In the genomic region with DNA sequence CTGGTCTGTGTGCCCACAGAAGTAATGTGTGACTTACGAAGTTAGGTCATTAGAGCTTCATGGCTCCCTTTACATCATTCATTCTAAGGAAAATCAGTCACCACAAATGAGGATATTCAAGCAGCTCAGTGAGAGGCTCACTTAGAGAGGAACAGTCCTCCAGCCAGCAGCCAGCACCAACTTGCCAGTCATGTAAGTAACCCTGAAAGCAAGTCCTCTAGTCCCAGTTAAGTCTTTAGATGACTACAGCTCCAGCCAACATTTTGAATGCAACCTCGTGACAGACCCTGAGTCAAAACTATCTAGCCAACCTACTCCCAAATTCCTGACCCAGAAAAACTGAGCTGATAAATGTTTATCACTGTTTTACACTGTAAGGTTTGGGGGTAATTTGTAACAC, we compare ENCODE assay signal across 19 cellular contexts.
DNase-seq lines count a peak whose midpoint lies in the region; ATAC-seq and TF ChIP-seq lines count a peak whose summit lies in the region.
"Had no signal": no experiment of that assay in that cellular context is flagged by ENCODE, and none has a peak within 500 bp of the region (broad histone marks: within the 10 kb centered on the region; RNA-seq: fewer than 3 reads in every experiment).

No MANE protein-coding gene starts in this region.

- DNase-seq in activated CD8-positive, alpha-beta T cell treated with anti-CD3 and anti-CD28 coated beads for 36 hours: peak; percentile 20
- DNase-seq in activated CD8-positive, alpha-beta T cell treated with anti-CD3 and anti-CD28 coated beads, Interleukin-2, amount 10 ng/mL, durations not matched to agents 7 days and 5 days: no peak
- DNase-seq in GM23248: peak; percentile 8
- no peak for DNase-seq in activated T-helper 2 cell treated with anti-CD3 and anti-CD28 coated beads, Interferon-gamma antibody, Interleukin-2, Interleukin-4, amounts not matched to agents 10 μg/mL and 5 μg/mL and 100 μg/mL, durations not matched to agents 14 hours and 24 hours and 36 hours (ENCODE audit: low spot score)
- DNase-seq in neural crest cell (ENCODE audit: low read depth, low spot score): no peak
- DNase-seq in COLO829 (ENCODE audit: low spot score): no peak
- DNase-seq in dedifferentiated amniotic fluid mesenchymal stem cell (ENCODE audit: extremely low spot score): no peak
- DNase-seq in T1000 (lab: John Stamatoyannopoulos, UW): no peak
- DNase-seq: ACHN; activated naive CD4-positive, alpha-beta T cell treated with Interleukin-2 at 50 U/mL for 16 hours; brain microvascular endothelial cell; dermis blood vessel endothelial cell; esophagus squamous epithelium; Karpas-422; kidney glomerular epithelial cell; NCI-H1436 treated with DMSO at 0.1 percent for 48 hours; NCI-H446 treated with DMSO at 0.1 percent for 48 hours; SJCRH30; stimulated activated naive CD4-positive, alpha-beta T cell had no signal

- no peaks in the 10 kb centered on the region for H3F3A ChIP-seq in GM23248 (ENCODE audit: insufficient read depth)

- H3K4me1 Mint-ChIP-seq in activated CD8-positive, alpha-beta T cell treated with anti-CD3 and anti-CD28 coated beads for 36 hours (ENCODE audit: low read depth): peaks cover 58% of the 10 kb centered on the region
- H3K4me1 Mint-ChIP-seq in activated CD8-positive, alpha-beta T cell treated with anti-CD3 and anti-CD28 coated beads, Interleukin-2, amount 10 ng/mL, durations not matched to agents 7 days and 5 days (ENCODE audit: low read depth): peaks cover 11% of the 10 kb centered on the region
- H3K4me1 Mint-ChIP-seq in activated T-helper 2 cell treated with anti-CD3 and anti-CD28 coated beads, Interferon-gamma antibody, Interleukin-2, Interleukin-4, amounts not matched to agents 10 μg/mL and 5 μg/mL and 100 μg/mL, durations not matched to agents 14 hours and 24 hours and 36 hours (ENCODE audit: low read depth): peaks cover 31% of the 10 kb centered on the region
- peaks cover 16% of the 10 kb centered on the region for H3K4me1 Mint-ChIP-seq in neural crest cell

- H3K27me3 Mint-ChIP-seq in activated CD8-positive, alpha-beta T cell treated with anti-CD3 and anti-CD28 coated beads for 36 hours: no peaks in the 10 kb centered on the region
- H3K27me3 Mint-ChIP-seq in activated CD8-positive, alpha-beta T cell treated with anti-CD3 and anti-CD28 coated beads, Interleukin-2, amount 10 ng/mL, durations not matched to agents 7 days and 5 days (ENCODE audit: low read depth): no peaks in the 10 kb centered on the region
- no peaks in the 10 kb centered on the region for H3K27me3 Mint-ChIP-seq in activated T-helper 2 cell treated with anti-CD3 and anti-CD28 coated beads, Interferon-gamma antibody, Interleukin-2, Interleukin-4, amounts not matched to agents 10 μg/mL and 5 μg/mL and 100 μg/mL, durations not matched to agents 14 hours and 24 hours and 36 hours (ENCODE audit: low read depth)
- no peaks in the 10 kb centered on the region for H3K27me3 Mint-ChIP-seq in neural crest cell (ENCODE audit: low read depth)

- no peak overlapping the region for H3K4me3 ChIP-seq in GM23248
- H3K4me3 ChIP-seq: esophagus squamous epithelium, SJCRH30 had no signal

- CTCF ChIA-PET in activated CD8-positive, alpha-beta T cell treated with anti-CD3 and anti-CD28 coated beads for 36 hours (lab: Charles Lee): interaction anchor here (0.6 to 1.7 kb wide), 4 partner anchors 13 to 38 kb away, joined by 3 to 5 read pairs (median 4); no protein-coding TSS in a partner anchor
- CTCF ChIA-PET in activated CD8-positive, alpha-beta T cell treated with anti-CD3 and anti-CD28 coated beads, Interleukin-2, amount 10 ng/mL, durations not matched to agents 7 days and 5 days (lab: Charles Lee): interaction anchor here (1.2 to 1.3 kb wide), 2 partner anchors 17 to 28 kb away, joined by 3 to 5 read pairs; no protein-coding TSS in a partner anchor

- H3K9me3 ChIP-seq in GM23248 (ENCODE audit: low read depth): no peaks in the 10 kb centered on the region
- H3K9me3 ChIP-seq: esophagus squamous epithelium, SJCRH30 had no signal

- H4K20me1 ChIP-seq in GM23248 (ENCODE audit: insufficient read depth): no peaks in the 10 kb centered on the region

- H3K27ac Mint-ChIP-seq in activated CD8-positive, alpha-beta T cell treated with anti-CD3 and anti-CD28 coated beads for 36 hours: peak overlapping the region; percentile 29
- no peak overlapping the region for H3K27ac Mint-ChIP-seq in activated CD8-positive, alpha-beta T cell treated with anti-CD3 and anti-CD28 coated beads, Interleukin-2, amount 10 ng/mL, durations not matched to agents 7 days and 5 days
- H3K27ac Mint-ChIP-seq in activated T-helper 2 cell treated with anti-CD3 and anti-CD28 coated beads, Interferon-gamma antibody, Interleukin-2, Interleukin-4, amounts not matched to agents 10 μg/mL and 5 μg/mL and 100 μg/mL, durations not matched to agents 14 hours and 24 hours and 36 hours: peak overlapping the region; percentile 9
- H3K27ac Mint-ChIP-seq in neural crest cell (ENCODE audit: unreplicated experiment): peak overlapping the region; percentile 24

- H3K36me3 Mint-ChIP-seq in activated CD8-positive, alpha-beta T cell treated with anti-CD3 and anti-CD28 coated beads for 36 hours (ENCODE audit: low read depth): peaks cover 3% of the 10 kb centered on the region
- H3K36me3 Mint-ChIP-seq in activated CD8-positive, alpha-beta T cell treated with anti-CD3 and anti-CD28 coated beads, Interleukin-2, amount 10 ng/mL, durations not matched to agents 7 days and 5 days (ENCODE audit: low read depth): peaks cover 3% of the 10 kb centered on the region
- peaks cover 4% of the 10 kb centered on the region for H3K36me3 Mint-ChIP-seq in activated T-helper 2 cell treated with anti-CD3 and anti-CD28 coated beads, Interferon-gamma antibody, Interleukin-2, Interleukin-4, amounts not matched to agents 10 μg/mL and 5 μg/mL and 100 μg/mL, durations not matched to agents 14 hours and 24 hours and 36 hours (ENCODE audit: low read depth)
- peaks cover 3% of the 10 kb centered on the region for H3K36me3 Mint-ChIP-seq in neural crest cell (ENCODE audit: low read depth)

- H3K4me1 ChIP-seq in GM23248 (ENCODE audit: insufficient read depth): no peaks in the 10 kb centered on the region
- H3K4me1 ChIP-seq: SJCRH30 had no signal

- TF ChIP-seq CTCF in activated CD8-positive, alpha-beta T cell treated with anti-CD3 and anti-CD28 coated beads for 36 hours (IDR thresholded peaks at IDR 0.05): no peak
- TF ChIP-seq CTCF in neural crest cell (conservative IDR thresholded peaks at IDR 0.05): no peak

- no peaks in the 10 kb centered on the region for H3K36me3 ChIP-seq in GM23248 (ENCODE audit: low read depth)
- H3K36me3 ChIP-seq: brain microvascular endothelial cell, esophagus squamous epithelium, SJCRH30 had no signal

- WGBS in GM23248 (ENCODE audit: low coverage in 1 of 2, low lambda C conversion rate in 2 of 2, missing lambda C conversion rate in 2 of 2), 2 experiments: 58 to 64% methylated on average over 2 of the region's 2 CpGs

- no peak overlapping the region for H3K27ac ChIP-seq in GM23248
- H3K27ac ChIP-seq: brain microvascular endothelial cell, esophagus squamous epithelium, SJCRH30 had no signal

- no peaks in the 10 kb centered on the region for H3K9me2 ChIP-seq in GM23248 (ENCODE audit: insufficient read depth)

- ATAC-seq in activated CD8-positive, alpha-beta T cell treated with anti-CD3 and anti-CD28 coated beads for 36 hours: peak; percentile 45
- ATAC-seq in activated CD8-positive, alpha-beta T cell treated with anti-CD3 and anti-CD28 coated beads, Interleukin-2, amount 10 ng/mL, durations not matched to agents 7 days and 5 days: no peak

- in situ Hi-C loops in GM23248 (cut with MboI): no loop called here

- H3K9me3 Mint-ChIP-seq in activated CD8-positive, alpha-beta T cell treated with anti-CD3 and anti-CD28 coated beads for 36 hours: no peaks in the 10 kb centered on the region
- no peaks in the 10 kb centered on the region for H3K9me3 Mint-ChIP-seq in activated CD8-positive, alpha-beta T cell treated with anti-CD3 and anti-CD28 coated beads, Interleukin-2, amount 10 ng/mL, durations not matched to agents 7 days and 5 days (ENCODE audit: insufficient read depth)
- H3K9me3 Mint-ChIP-seq in activated T-helper 2 cell treated with anti-CD3 and anti-CD28 coated beads, Interferon-gamma antibody, Interleukin-2, Interleukin-4, amounts not matched to agents 10 μg/mL and 5 μg/mL and 100 μg/mL, durations not matched to agents 14 hours and 24 hours and 36 hours: no peaks in the 10 kb centered on the region
- H3K9me3 Mint-ChIP-seq in neural crest cell: no peaks in the 10 kb centered on the region

- POLR2A ChIA-PET in activated CD8-positive, alpha-beta T cell treated with anti-CD3 and anti-CD28 coated beads for 36 hours (lab: Charles Lee): interaction anchor here (1.1 kb wide), 1 partner anchor 72 kb away, joined by 4 read pairs; the partner anchor contains the start of gene LRBA
- POLR2A ChIA-PET in activated CD8-positive, alpha-beta T cell treated with anti-CD3 and anti-CD28 coated beads, Interleukin-2, amount 10 ng/mL, durations not matched to agents 7 days and 5 days (lab: Charles Lee): no interaction called here

- no peak overlapping the region for H2AFZ ChIP-seq in GM23248

- no peaks in the 10 kb centered on the region for H3K27me3 ChIP-seq in GM23248 (replicated peaks; ENCODE audit: insufficient read depth)
- H3K27me3 ChIP-seq: brain microvascular endothelial cell, esophagus squamous epithelium, SJCRH30 had no signal

- H3K4me2 ChIP-seq in GM23248 (ENCODE audit: unreplicated experiment): no peak overlapping the region

- intact Hi-C loops in activated CD8-positive, alpha-beta T cell treated with anti-CD3 and anti-CD28 coated beads for 36 hours (cut with micrococcal nuclease): no loop called here
- intact Hi-C loops in activated T-helper 2 cell treated with anti-CD3 and anti-CD28 coated beads, Interferon-gamma antibody, Interleukin-2, Interleukin-4, amounts not matched to agents 10 μg/mL and 5 μg/mL and 100 μg/mL, durations not matched to agents 14 hours and 24 hours and 36 hours (cut with micrococcal nuclease): no loop called here

- no peak overlapping the region for H3K9ac ChIP-seq in GM23248

- H3K4me3 Mint-ChIP-seq in activated CD8-positive, alpha-beta T cell treated with anti-CD3 and anti-CD28 coated beads for 36 hours: no peak overlapping the region
- H3K4me3 Mint-ChIP-seq in activated CD8-positive, alpha-beta T cell treated with anti-CD3 and anti-CD28 coated beads, Interleukin-2, amount 10 ng/mL, durations not matched to agents 7 days and 5 days: no peak overlapping the region
- H3K4me3 Mint-ChIP-seq in activated T-helper 2 cell treated with anti-CD3 and anti-CD28 coated beads, Interferon-gamma antibody, Interleukin-2, Interleukin-4, amounts not matched to agents 10 μg/mL and 5 μg/mL and 100 μg/mL, durations not matched to agents 14 hours and 24 hours and 36 hours (ENCODE audit: low read depth): no peak overlapping the region
- H3K4me3 Mint-ChIP-seq in neural crest cell: no peak overlapping the region

- no peaks in the 10 kb centered on the region for H3K79me2 ChIP-seq in GM23248 (ENCODE audit: insufficient read depth)

Comparison
In these comparisons a context has a peak if more than half of its experiments do, and no peak if none do; other contexts are left out.
1. DNase-seq: peak in activated CD8-positive, alpha-beta T cell treated with anti-CD3 and anti-CD28 coated beads for 36 hours (single experiment) and GM23248 (single experiment); none in activated CD8-positive, alpha-beta T cell treated with anti-CD3 and anti-CD28 coated beads, Interleukin-2, amount 10 ng/mL, durations not matched to agents 7 days and 5 days (single experiment), activated T-helper 2 cell treated with anti-CD3 and anti-CD28 coated beads, Interferon-gamma antibody, Interleukin-2, Interleukin-4, amounts not matched to agents 10 μg/mL and 5 μg/mL and 100 μg/mL, durations not matched to agents 14 hours and 24 hours and 36 hours (single experiment), neural crest cell (single experiment), COLO829 (single experiment), dedifferentiated amniotic fluid mesenchymal stem cell (single experiment) and T1000 (single experiment).